8 cellular contexts compared by ENCODE assay signal in genomic region chr21:42009831-42010506, GRCh38. TPM values are rescaled to one million over a fixed set of nuclear protein-coding genes. Genes with fewer than 3 reads are reported as not detected.
DNase-seq lines count a peak whose midpoint lies in the region; ATAC-seq lines count a peak whose summit lies in the region.

Gene ZBTB21, minus strand, starts transcription at chr21:42010360. Its CDS starts 16,265 bp downstream, at chr21:41994095.

- H2BK5ac ChIP-seq in mesendoderm (ENCODE audit: low read length), result no peak within 1 kb of the TSS

- no peak within 1 kb of the TSS for H2AK5ac ChIP-seq in mesendoderm (ENCODE audit: low read length)

- H4K8ac ChIP-seq in mesendoderm (ENCODE audit: low read depth, low read length), result peak within 1 kb of the TSS; percentile 77

- peaks cover 18% of the 10 kb centered on the region for H3K36me3 Mint-ChIP-seq in activated CD8-positive, alpha-beta memory T cell treated with anti-CD3 and anti-CD28 coated beads, Interleukin-2, amount 10 ng/mL, durations not matched to agents 7 days and 5 days

- peak within 1 kb of the TSS; percentile 86 for H3K4me3 Mint-ChIP-seq in activated CD8-positive, alpha-beta memory T cell treated with anti-CD3 and anti-CD28 coated beads, Interleukin-2, amount 10 ng/mL, durations not matched to agents 7 days and 5 days

- no peak within 1 kb of the TSS for H2BK15ac ChIP-seq in mesendoderm (replicated peaks; ENCODE audit: low read depth)

- peaks cover 16% of the 10 kb centered on the region for H3K27me3 ChIP-seq in NT2/D1 (ENCODE audit: insufficient read depth, insufficient read length)
- no peaks in the 10 kb centered on the region for H3K27me3 ChIP-seq in endocrine pancreas (ENCODE audit: control insufficient read depth, insufficient read depth, low read length)
- no peaks in the 10 kb centered on the region for H3K27me3 ChIP-seq in mesendoderm (ENCODE audit: insufficient read depth, low read length, poor library complexity)

- H3K9me3 Mint-ChIP-seq in activated CD8-positive, alpha-beta memory T cell treated with anti-CD3 and anti-CD28 coated beads, Interleukin-2, amount 10 ng/mL, durations not matched to agents 7 days and 5 days (ENCODE audit: low read depth), result no peaks in the 10 kb centered on the region

- H3K4ac ChIP-seq in mesendoderm (ENCODE audit: low read depth, low read length), result peak within 1 kb of the TSS; percentile 87

- peak within 1 kb of the TSS; percentile 67 for H3K4me2 ChIP-seq in mesendoderm (ENCODE audit: low read length)

- H3K9ac ChIP-seq in NT2/D1 (ENCODE audit: insufficient read length, low read depth), result peak within 1 kb of the TSS; percentile 93
- H3K9ac ChIP-seq in endocrine pancreas (ENCODE audit: control insufficient read depth, insufficient read depth, low read length), result peak within 1 kb of the TSS; percentile 91
- H3K9ac ChIP-seq in mesendoderm (ENCODE audit: low read length), result peak within 1 kb of the TSS; percentile 77

- H2BK120ac ChIP-seq in mesendoderm (ENCODE audit: low read depth, low read length), result no peak within 1 kb of the TSS

- H3K18ac ChIP-seq in mesendoderm (ENCODE audit: low read length), result peak within 1 kb of the TSS; percentile 91

- peaks cover 9% of the 10 kb centered on the region for H3K79me1 ChIP-seq in mesendoderm (ENCODE audit: low read length)

- H3K4me3 ChIP-seq in NT2/D1 (ENCODE audit: insufficient read length, low read depth), result peak within 1 kb of the TSS; percentile 84
- H3K4me3 ChIP-seq in endocrine pancreas (ENCODE audit: control insufficient read depth, insufficient read depth, low read length), result peak within 1 kb of the TSS; percentile 66
- H3K4me3 ChIP-seq in mesendoderm (ENCODE audit: low read length), result peak within 1 kb of the TSS; percentile 75

- H3K36me3 ChIP-seq in NT2/D1 (ENCODE audit: insufficient read depth, insufficient read length, low read length), result peaks cover 13% of the 10 kb centered on the region
- no peaks in the 10 kb centered on the region for H3K36me3 ChIP-seq in endocrine pancreas (ENCODE audit: control insufficient read depth, insufficient read depth, low read length)
- H3K36me3 ChIP-seq in mesendoderm (ENCODE audit: control insufficient read depth, insufficient read depth, low read length), result no peaks in the 10 kb centered on the region

- H3K4me1 Mint-ChIP-seq in activated CD8-positive, alpha-beta memory T cell treated with anti-CD3 and anti-CD28 coated beads, Interleukin-2, amount 10 ng/mL, durations not matched to agents 7 days and 5 days, result peaks cover 13% of the 10 kb centered on the region

- peak; percentile 54 for ATAC-seq in GM21367 (IDR thresholded peaks at IDR 0.05; ENCODE audit: unreplicated experiment)
- ATAC-seq in activated CD8-positive, alpha-beta memory T cell treated with anti-CD3 and anti-CD28 coated beads, Interleukin-2, amount 10 ng/mL, durations not matched to agents 7 days and 5 days, result peak; percentile 91

- peaks cover 23% of the 10 kb centered on the region for H3K27me3 Mint-ChIP-seq in activated CD8-positive, alpha-beta memory T cell treated with anti-CD3 and anti-CD28 coated beads, Interleukin-2, amount 10 ng/mL, durations not matched to agents 7 days and 5 days

- peak within 1 kb of the TSS; percentile 99 for H3K27ac Mint-ChIP-seq in activated CD8-positive, alpha-beta memory T cell treated with anti-CD3 and anti-CD28 coated beads, Interleukin-2, amount 10 ng/mL, durations not matched to agents 7 days and 5 days

- WGBS in mesendoderm (ENCODE audit: extremely low coverage, insufficient coverage, low lambda C conversion rate), result no CpG with 5 or more reads among the region's 75 CpGs

- peak; percentile 99 for DNase-seq in COLO668 (lab: John Stamatoyannopoulos, UW; ENCODE audit: unreplicated experiment)
- DNase-seq in HUDEP-2 (lab: John Stamatoyannopoulos, UW; ENCODE audit: unreplicated experiment in 76 of 76), result peak; percentile 79 to 99 (median 99)
- peak; percentile 99 for DNase-seq in NT2/D1 (ENCODE audit: low read depth, low spot score)
- peak; percentile 98 for DNase-seq in activated CD8-positive, alpha-beta memory T cell treated with anti-CD3 and anti-CD28 coated beads, Interleukin-2, amount 10 ng/mL, durations not matched to agents 7 days and 5 days
- peak; percentile 99 for DNase-seq in mesendoderm
- DNase-seq in stimulated activated CD8-positive, alpha-beta memory T cell treated with anti-CD3 and anti-CD28 coated beads, Interleukin-15, amount 100 ng/mL, for 1 hour (ENCODE audit: low read depth), result peak; percentile 95

- H3K56ac ChIP-seq in mesendoderm (ENCODE audit: low read length), result peak within 1 kb of the TSS; percentile 95

- no peak within 1 kb of the TSS for H3K23ac ChIP-seq in mesendoderm (ENCODE audit: low read length)

- no peak within 1 kb of the TSS for H4K5ac ChIP-seq in mesendoderm (ENCODE audit: low read length)

- H3K4me1 ChIP-seq in NT2/D1 (ENCODE audit: insufficient read depth, insufficient read length), result peaks cover 2% of the 10 kb centered on the region
- no peaks in the 10 kb centered on the region for H3K4me1 ChIP-seq in endocrine pancreas (ENCODE audit: control insufficient read depth, insufficient read depth, low read length)
- no peaks in the 10 kb centered on the region for H3K4me1 ChIP-seq in mesendoderm (ENCODE audit: control insufficient read depth, low read depth, low read length)

- CTCF ChIA-PET in activated CD8-positive, alpha-beta memory T cell treated with anti-CD3 and anti-CD28 coated beads, Interleukin-2, amount 10 ng/mL, durations not matched to agents 7 days and 5 days (lab: Charles Lee), result interaction anchor here (0.7 to 1.5 kb wide), 4 partner anchors 53 to 109 kb away, joined by 3 to 5 read pairs (median 4); no protein-coding TSS in a partner anchor

- H3K9me3 ChIP-seq in NT2/D1 (ENCODE audit: insufficient read depth, low read length) (peaks cover 7% of the 10 kb centered on the region; the same call in 1 of the 2 replicates), endocrine pancreas (ENCODE audit: control insufficient read depth, low read length) (no peaks in the 10 kb centered on the region)

- H3K27ac ChIP-seq in mesendoderm (ENCODE audit: low read depth, low read length), result peak within 1 kb of the TSS; percentile 93

- peaks cover 2% of the 10 kb centered on the region for H3K79me2 ChIP-seq in mesendoderm (ENCODE audit: control insufficient read depth, insufficient read depth, low read length)

RNA-seq across cellular contexts. Expression of gene ZBTB21, which starts in this region (rescaled TPM):
- 10 to 100 TPM; 14.2 to 16.3 TPM for total RNA-seq in activated CD8-positive, alpha-beta memory T cell treated with anti-CD3 and anti-CD28 coated beads, Interleukin-2, amount 10 ng/mL, durations not matched to agents 7 days and 5 days
- 5.3 TPM for polyA plus RNA-seq in mesendoderm (2013, experiment 1 of 2)
- 5.8 TPM for polyA plus RNA-seq in mesendoderm (2013, experiment 2 of 2)

Comparison
In these comparisons a context has a peak if more than half of its experiments do, and no peak if none do; other contexts are left out.
1. Peak in every context shown above with its lines: DNase-seq, ATAC-seq, H3K4me3 ChIP-seq and H3K27ac ChIP-seq.